1 cellular context compared by ENCODE assay signal in genomic region chr7:151249034-151249731, GRCh38.
TF ChIP-seq lines count a peak whose summit lies in the region.

No MANE protein-coding gene starts in this region.

TF ChIP-seq in IMR-90, 13 proteins besides CTCF, POLR2A, EP300 and RAD21:
- TF ChIP-seq RCOR1 (IDR thresholded peaks at IDR 0.05; ENCODE audit: insufficient replicate concordance, low read length), result no peak
- no peak for TF ChIP-seq SMC3 (IDR thresholded peaks at IDR 0.05; ENCODE audit: low read depth, low read length)
- TF ChIP-seq MXI1 (IDR thresholded peaks at IDR 0.05; ENCODE audit: borderline replicate concordance, low read depth, low read length), result peak; percentile 69; the same call in 1 of the 2 replicates
- no peak for TF ChIP-seq RFX5 (IDR thresholded peaks at IDR 0.05; ENCODE audit: low read depth, low read length)
- TF ChIP-seq MAZ (IDR thresholded peaks at IDR 0.05; ENCODE audit: borderline replicate concordance, low read depth, low read length), result no peak
- TF ChIP-seq CEBPB (IDR thresholded peaks at IDR 0.05; ENCODE audit: low read depth, low read length), result no peak
- TF ChIP-seq NFE2L2 (IDR thresholded peaks at IDR 0.05; ENCODE audit: low read depth, low read length), result no peak
- no peak for TF ChIP-seq USF2 (IDR thresholded peaks at IDR 0.05; ENCODE audit: low read depth, low read length)
- TF ChIP-seq MAFK (IDR thresholded peaks at IDR 0.05; ENCODE audit: low read depth, low read length), result no peak
- no peak for TF ChIP-seq CHD1 (IDR thresholded peaks at IDR 0.05; ENCODE audit: low read depth, low read length)
- TF ChIP-seq BHLHE40 (IDR thresholded peaks at IDR 0.05; ENCODE audit: low read depth, low read length), result 0 out of 2 replicates have a peak, but pooled peaks have one; percentile 8
- TF ChIP-seq FOS (IDR thresholded peaks at IDR 0.05; ENCODE audit: low read depth, low read length), result no peak
- TF ChIP-seq, protein P1, sequence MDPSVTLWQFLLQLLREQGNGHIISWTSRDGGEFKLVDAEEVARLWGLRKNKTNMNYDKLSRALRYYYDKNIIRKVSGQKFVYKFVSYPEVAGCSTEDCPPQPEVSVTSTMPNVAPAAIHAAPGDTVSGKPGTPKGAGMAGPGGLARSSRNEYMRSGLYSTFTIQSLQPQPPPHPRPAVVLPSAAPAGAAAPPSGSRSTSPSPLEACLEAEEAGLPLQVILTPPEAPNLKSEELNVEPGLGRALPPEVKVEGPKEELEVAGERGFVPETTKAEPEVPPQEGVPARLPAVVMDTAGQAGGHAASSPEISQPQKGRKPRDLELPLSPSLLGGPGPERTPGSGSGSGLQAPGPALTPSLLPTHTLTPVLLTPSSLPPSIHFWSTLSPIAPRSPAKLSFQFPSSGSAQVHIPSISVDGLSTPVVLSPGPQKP (IDR thresholded peaks at IDR 0.05; ENCODE audit: borderline replicate concordance, low read depth, low read length), result no peak
